Comparison of ENCODE assay signal across 10 cellular contexts in the genomic region with DNA sequence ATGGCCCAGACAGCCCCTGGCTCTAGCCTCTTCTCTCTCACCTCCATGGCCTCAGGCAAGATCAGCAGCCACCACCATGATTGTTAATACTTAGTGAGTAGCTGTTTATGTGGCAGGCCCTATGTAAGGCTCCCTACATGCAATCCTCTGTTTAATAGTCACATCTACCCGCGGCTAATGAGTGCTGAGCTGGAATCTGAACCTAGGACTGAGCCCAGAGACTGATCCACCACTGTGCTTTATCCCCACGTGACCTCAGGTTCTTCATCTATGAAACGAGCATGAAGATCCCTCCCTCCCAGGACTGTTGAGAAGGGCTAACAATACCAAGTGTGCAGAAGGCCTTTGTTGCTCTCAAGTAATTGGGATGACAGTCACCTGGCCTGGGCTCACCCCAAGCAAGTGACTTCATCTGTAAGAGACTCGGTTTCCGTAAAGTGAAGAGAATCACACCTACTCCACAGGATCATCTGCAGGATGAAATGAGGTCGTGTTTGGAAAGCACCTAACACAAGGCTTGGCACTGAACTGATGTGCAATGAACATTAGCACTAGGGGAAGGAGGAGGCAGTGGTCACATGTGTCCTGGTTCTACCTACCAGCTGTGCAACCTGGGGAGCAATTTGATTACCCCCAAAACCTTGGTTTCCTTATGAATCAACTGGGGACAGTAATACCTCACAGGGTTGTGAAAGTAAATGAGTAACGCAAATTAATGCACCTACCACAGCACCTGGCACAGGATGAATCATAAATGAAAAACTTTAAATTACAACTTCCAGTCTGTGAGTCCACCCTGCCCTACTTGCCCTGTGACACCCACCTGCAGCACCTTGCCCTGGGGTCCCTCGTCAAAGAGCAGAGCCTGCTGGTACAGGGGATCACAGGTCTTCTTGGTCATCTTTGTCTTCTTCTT. TPM values are rescaled to one million over a fixed set of nuclear protein-coding genes. Genes with fewer than 3 reads are reported as not detected.
DNase-seq lines count a peak whose midpoint lies in the region; ATAC-seq, FAIRE-seq and TF ChIP-seq lines count a peak whose summit lies in the region.
"Had no signal": no experiment of that assay in that cellular context is flagged by ENCODE, and none has a peak within 500 bp of the region (broad histone marks: within the 10 kb centered on the region; RNA-seq: fewer than 3 reads in every experiment).

No MANE protein-coding gene starts in this region.

- no peak overlapping the region for H3K4me2 ChIP-seq in keratinocyte (ENCODE audit: control insufficient read depth, extremely low read depth, insufficient read depth, low read depth, low read length)

- ATAC-seq in GM19468 (IDR thresholded peaks at IDR 0.05; ENCODE audit: extremely low read depth, unreplicated experiment), result peak; percentile 37
- peak; percentile 54 for ATAC-seq in HG03469 (IDR thresholded peaks at IDR 0.05; ENCODE audit: unreplicated experiment)
- ATAC-seq in HG03139 (IDR thresholded peaks at IDR 0.05; ENCODE audit: unreplicated experiment), result no peak
- ATAC-seq in heart left ventricle, result no peak
- ATAC-seq: Panc1 had no signal

- WGBS in heart left ventricle, 4 donors, result 80 to 87% (median 83%) methylated on average over 9 of the region's 9 CpGs

- dilution Hi-C loops in keratinocyte (cut with MboI; ENCODE audit: extremely low pct_ligation_motif_present, low sequenced_read_pairs), result no loop called here

- no peak overlapping the region for H2AFZ ChIP-seq in keratinocyte (ENCODE audit: control insufficient read depth, low read length)

- TF ChIP-seq POLR2A in heart left ventricle (IDR thresholded peaks at IDR 0.05), result no peak

- no peaks in the 10 kb centered on the region for H3K9me1 ChIP-seq in keratinocyte (ENCODE audit: control insufficient read depth, extremely low read depth, insufficient read depth, low read length)

- H3K9ac ChIP-seq in keratinocyte (ENCODE audit: control insufficient read depth, extremely low read depth, insufficient read depth, low read length), result no peak overlapping the region

- H3K4me1 ChIP-seq in keratinocyte (ENCODE audit: control insufficient read depth, extremely low read depth, insufficient read depth, low read length) (peaks cover 16% of the 10 kb centered on the region), heart left ventricle (peaks cover 0 to 6% (median 0%) of the 10 kb centered on the region in 12 donors)

- intact Hi-C loops in heart left ventricle (cut with DNase I), result loop anchor here in 4 of 10 donors (5.0 to 10.0 kb wide), 5 partner anchors 34 to 327 kb away; a partner anchor contains a TSS

- FAIRE-seq in GM18507 (lab: Jason Lieb, UNC) (peak; percentile 96), keratinocyte (lab: Jason Lieb, UNC) (peak; percentile 26)

- TF ChIP-seq CTCF in keratinocyte (optimal IDR thresholded peaks at IDR 0.05 in 1 of 3, IDR thresholded peaks at IDR 0.05 in 1 of 3, conservative IDR thresholded peaks at IDR 0.05 in 1 of 3; ENCODE audit: extremely low read depth in 1 of 3, insufficient read depth in 2 of 3, low read length in 3 of 3) (no peak), heart left ventricle (IDR thresholded peaks at IDR 0.05) (no peak)

- H4K20me1 ChIP-seq in keratinocyte (ENCODE audit: control insufficient read depth, extremely low read depth, insufficient read depth, low read length), result no peaks in the 10 kb centered on the region

- H3K9me3 ChIP-seq in keratinocyte (ENCODE audit: control insufficient read depth, low read depth, low read length), result no peaks in the 10 kb centered on the region
- no peaks in the 10 kb centered on the region for H3K9me3 ChIP-seq in heart left ventricle
- H3K9me3 ChIP-seq: esophagus muscularis mucosa had no signal

- H3K27me3 ChIP-seq in keratinocyte (ENCODE audit: control insufficient read depth, extremely low read depth, insufficient read depth, low read length) (peaks cover 2% of the 10 kb centered on the region), heart left ventricle (no peaks in the 10 kb centered on the region)
- H3K27me3 ChIP-seq: esophagus muscularis mucosa had no signal

- H3K36me3 ChIP-seq in keratinocyte (ENCODE audit: control insufficient read depth in 2 of 2, extremely low read depth in 1 of 2, insufficient read depth in 2 of 2, low read length in 2 of 2) (no peaks in the 10 kb centered on the region), heart left ventricle (no peaks in the 10 kb centered on the region)

- H3K27ac ChIP-seq in keratinocyte (ENCODE audit: control insufficient read depth, insufficient read depth, low read length), result no peak overlapping the region
- H3K27ac ChIP-seq in heart left ventricle, result no peak overlapping the region
- H3K27ac ChIP-seq: esophagus muscularis mucosa had no signal

- H3K4me3 ChIP-seq in keratinocyte (ENCODE audit: control insufficient read depth in 2 of 3, extremely low read depth in 1 of 3, insufficient read depth in 2 of 3, low read depth in 1 of 3, low read length in 3 of 3), result no peak overlapping the region
- H3K4me3 ChIP-seq in heart left ventricle, result no peak overlapping the region
- H3K4me3 ChIP-seq: esophagus muscularis mucosa had no signal

- DNase-seq in GM18507 (ENCODE audit: extremely low spot score, insufficient read length, low read depth) (peak; percentile 40), keratinocyte (ENCODE audit: low read depth, low spot score) (no peak), pons (ENCODE audit: low spot score) (no peak), heart left ventricle (no peak), NCI-H146 treated with DMSO at 0.1 percent for 48 hours (lab: John Stamatoyannopoulos, UW; ENCODE audit: unreplicated experiment) (no peak)

- no peaks in the 10 kb centered on the region for H3K79me2 ChIP-seq in keratinocyte (ENCODE audit: control insufficient read depth, insufficient read depth, low read length)

RNA-seq across cellular contexts. Expression of a gene that starts 37.2 kb away (rescaled TPM):
- polyA plus RNA-seq in keratinocyte (1.1 to 2.6 TPM (median 1.7 TPM) in 3 replicates), heart left ventricle (under 1 TPM; 0.23 to 0.30 TPM)
- polyA plus RNA-seq in keratinocyte (2011; ENCODE audit: low read depth), result 0.66 TPM
- 1.6 and 2.3 TPM in 2 replicates for polyA plus RNA-seq in keratinocyte (2011; cell fraction: cytosol; rRNA removed)
- polyA plus RNA-seq in keratinocyte (2011; cell fraction: nucleus; rRNA removed), result 5.2 and 6.7 TPM in 2 replicates
- polyA plus RNA-seq in keratinocyte (2012; ENCODE audit: low replicate concordance), result 1.4 TPM in 2 replicates
- polyA minus RNA-seq in keratinocyte, result 2.7 to 4.5 TPM (median 4.3 TPM) in 3 replicates
- 2.5 TPM for polyA minus RNA-seq in keratinocyte (2011; cell fraction: cytosol; rRNA and poly(A)+ RNA removed)
- polyA minus RNA-seq in keratinocyte (2011; cell fraction: nucleus; rRNA and poly(A)+ RNA removed), result 2.5 and 4.0 TPM in 2 replicates
- total RNA-seq in heart left ventricle, result 1 to 10 TPM in 5 of 9 donors, under 1 TPM in 4; 0.56 to 3.0 (median 1.1) TPM

Comparison
In these comparisons a context has a peak if more than half of its experiments do, and no peak if none do; other contexts are left out.
1. ATAC-seq: peak in GM19468 (single experiment) and HG03469 (single experiment); none in HG03139 (single experiment) and heart left ventricle (0 of 4).